In genomic region chr6:84255641-84256040, GRCh38 we compare ENCODE assay signal across 9 cellular contexts.
"Had no signal": no experiment of that assay in that cellular context is flagged by ENCODE, and none has a peak within 500 bp of the region (broad histone marks: within the 10 kb centered on the region; RNA-seq: fewer than 3 reads in every experiment).

No MANE protein-coding gene starts in this region.

- H3K4me3 ChIP-seq: GM23338 had no signal

- ATAC-seq: GM23338 had no signal

- FAIRE-seq: H1, H54, HTR-8/SVneo had no signal

- H2AFZ ChIP-seq: GM23338 had no signal

- H3K27ac ChIP-seq: KMS-11 had no signal

- DNase-seq: H9, HCEC 1CT, Karpas-422, KBM-7 had no signal

- H3K9ac ChIP-seq: KMS-11 had no signal

- H3K4me2 ChIP-seq: GM23338, KMS-11 had no signal
